Comparison of ENCODE assay signal across 8 cellular contexts in the genomic region with DNA sequence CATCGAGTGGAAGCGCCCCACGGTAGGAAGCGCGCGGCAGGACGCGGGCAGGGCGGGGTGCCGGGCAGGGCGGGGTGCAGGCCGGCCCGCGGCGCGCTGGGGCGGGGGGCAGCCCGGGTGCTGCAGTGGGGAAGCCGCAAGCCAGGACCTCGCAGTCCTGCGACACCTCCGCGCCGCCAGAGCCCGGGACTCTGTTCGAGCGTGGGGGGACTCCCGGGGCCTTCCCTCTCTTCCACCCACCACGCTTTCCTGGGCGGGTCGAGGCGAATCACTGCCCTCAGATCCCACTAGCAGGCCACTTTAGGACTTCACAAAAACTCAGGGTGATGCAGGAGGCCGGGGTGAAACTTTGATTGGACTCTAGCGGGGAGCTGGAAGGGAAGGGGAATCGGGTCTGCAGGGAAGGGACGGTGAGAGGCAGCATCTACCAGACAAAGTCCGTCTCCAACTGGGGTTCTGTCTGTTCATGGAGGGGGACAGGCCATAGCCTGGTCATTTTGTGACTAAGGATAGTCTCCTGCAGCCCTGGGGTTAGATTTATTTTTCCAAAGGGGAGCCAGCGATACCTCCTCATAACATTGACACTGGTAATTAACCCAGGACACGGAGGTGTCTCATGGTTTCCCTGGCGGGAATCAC. TPM values are rescaled to one million over a fixed set of nuclear protein-coding genes. Genes with fewer than 3 reads are reported as not detected.
DNase-seq lines count a peak whose midpoint lies in the region; ATAC-seq, FAIRE-seq and TF ChIP-seq lines count a peak whose summit lies in the region.

No MANE protein-coding gene starts in this region.

- H3F3A ChIP-seq in SK-N-SH (replicated peaks; ENCODE audit: insufficient read depth), result peaks cover 31% of the 10 kb centered on the region

- 31% methylated on average over 10 of the region's 40 CpGs for WGBS in SK-N-SH (ENCODE audit: low lambda C conversion rate)
- WGBS in body of pancreas, 2 donors, result 5 to 19% methylated on average over 7 to 40 of the region's 40 CpGs

- H3K27me3 ChIP-seq in SK-N-SH (ENCODE audit: insufficient read depth), result no peaks in the 10 kb centered on the region
- H3K27me3 ChIP-seq in body of pancreas, result no peaks in the 10 kb centered on the region
- no peaks in the 10 kb centered on the region for H3K27me3 ChIP-seq in keratinocyte (ENCODE audit: control insufficient read depth, extremely low read depth, insufficient read depth, low read length)

- H3K4me1 ChIP-seq in SK-N-SH (ENCODE audit: control insufficient read depth in 1 of 2, insufficient read depth in 2 of 2, low read depth in 1 of 2, low read length in 1 of 2), result peaks cover 37 to 57% of the 10 kb centered on the region in 2 experiments
- H3K4me1 ChIP-seq in body of pancreas, result peaks cover 37% of the 10 kb centered on the region
- peaks cover 56% of the 10 kb centered on the region for H3K4me1 ChIP-seq in keratinocyte (ENCODE audit: control insufficient read depth, extremely low read depth, insufficient read depth, low read length)

- H2AFZ ChIP-seq in SK-N-SH (ENCODE audit: low read depth) (peak overlapping the region; percentile 33; the same call in 1 of the 2 replicates), keratinocyte (ENCODE audit: control insufficient read depth, low read length) (no peak overlapping the region)

- H3K4me2 ChIP-seq in SK-N-SH (peak overlapping the region; percentile 92), keratinocyte (ENCODE audit: control insufficient read depth, extremely low read depth, insufficient read depth, low read depth, low read length) (peak overlapping the region; percentile 99)

- ATAC-seq in GM18873 (IDR thresholded peaks at IDR 0.05; ENCODE audit: low FRiP score, unreplicated experiment) (peak; percentile 14), HG02840 (IDR thresholded peaks at IDR 0.05; ENCODE audit: low FRiP score, unreplicated experiment) (peak; percentile 30), body of pancreas (peak; percentile 51)

- H3K9me2 ChIP-seq in SK-N-SH, result no peaks in the 10 kb centered on the region

- H3K9ac ChIP-seq in SK-N-SH (peak overlapping the region; percentile 96), keratinocyte (ENCODE audit: control insufficient read depth, extremely low read depth, insufficient read depth, low read length) (peak overlapping the region; percentile 89)

- DNase-seq in SK-N-SH (no peak), body of pancreas (peak in 1 of 4 donors; percentile 36), keratinocyte (ENCODE audit: low read depth, low spot score) (no peak), Ammon's horn (ENCODE audit: low spot score) (no peak), COLO829 (ENCODE audit: low spot score) (no peak)
- DNase-seq in stimulated activated CD4-positive, alpha-beta T cell treated with anti-CD3 and anti-CD28 coated beads, Interleukin-2, amount 100 ng/mL, for 48 hours, result peak; percentile 28 to 30

- H3K27ac ChIP-seq in SK-N-SH (ENCODE audit: low read depth in 2 of 2, low read length in 1 of 2) (peak overlapping the region; percentile 85 to 88), body of pancreas (peak overlapping the region; percentile 80 to 91 (median 88)), keratinocyte (ENCODE audit: control insufficient read depth, insufficient read depth, low read length) (peak overlapping the region; percentile 89)

- no peak for TF ChIP-seq RAD21 in SK-N-SH (IDR thresholded peaks at IDR 0.05; ENCODE audit: low read length)

- H4K20me1 ChIP-seq in SK-N-SH (ENCODE audit: insufficient read depth), result peaks cover 39% of the 10 kb centered on the region
- H4K20me1 ChIP-seq in keratinocyte (ENCODE audit: control insufficient read depth, extremely low read depth, insufficient read depth, low read length), result peaks cover 20% of the 10 kb centered on the region

- no peak for TF ChIP-seq POLR2A in body of pancreas (IDR thresholded peaks at IDR 0.05)

- H3K4me3 ChIP-seq in SK-N-SH (ENCODE audit: low read depth in 2 of 2, low read length in 1 of 2) (peak overlapping the region; percentile 72 to 83), body of pancreas (peak overlapping the region; percentile 22 to 56), keratinocyte (ENCODE audit: control insufficient read depth in 2 of 3, extremely low read depth in 1 of 3, insufficient read depth in 2 of 3, low read depth in 1 of 3, low read length in 3 of 3) (peak overlapping the region; percentile 83 to 88 (median 84))

- POLR2A ChIA-PET in SK-N-SH (lab: Yijun Ruan, JAX), result interaction anchor here (0.7 to 1.5 kb wide), 4 partner anchors 15 to 38 kb away, joined by 3 read pairs; no protein-coding TSS in a partner anchor

- H3K36me3 ChIP-seq in SK-N-SH (replicated peaks in 1 of 2; ENCODE audit: control insufficient read depth in 1 of 2, insufficient read depth in 2 of 2, low read length in 1 of 2) (peaks cover 6 to 8% of the 10 kb centered on the region in 2 experiments), body of pancreas (replicated peaks in 1 of 2; ENCODE audit: insufficient read depth in 1 of 2, low read depth in 2 of 2) (no peaks in the 10 kb centered on the region), keratinocyte (ENCODE audit: control insufficient read depth in 2 of 2, extremely low read depth in 1 of 2, insufficient read depth in 2 of 2, low read length in 2 of 2) (peaks cover 14 to 35% of the 10 kb centered on the region in 2 experiments)

- H3K9me3 ChIP-seq in SK-N-SH, result no peaks in the 10 kb centered on the region
- no peaks in the 10 kb centered on the region for H3K9me3 ChIP-seq in body of pancreas
- no peaks in the 10 kb centered on the region for H3K9me3 ChIP-seq in keratinocyte (ENCODE audit: control insufficient read depth, low read depth, low read length)

- CTCF ChIA-PET in SK-N-SH (lab: Yijun Ruan, JAX), result interaction anchor here (0.6 to 4.8 kb wide), 10 partner anchors 12 to 364 kb away, joined by 3 to 110 read pairs (median 4); no protein-coding TSS in a partner anchor

- no peaks in the 10 kb centered on the region for H3K9me1 ChIP-seq in keratinocyte (ENCODE audit: control insufficient read depth, extremely low read depth, insufficient read depth, low read length)

- TF ChIP-seq CTCF in SK-N-SH (IDR thresholded peaks at IDR 0.05) (no peak), body of pancreas (IDR thresholded peaks at IDR 0.05) (no peak), keratinocyte (optimal IDR thresholded peaks at IDR 0.05 in 1 of 3, IDR thresholded peaks at IDR 0.05 in 1 of 3, conservative IDR thresholded peaks at IDR 0.05 in 1 of 3; ENCODE audit: extremely low read depth in 1 of 3, insufficient read depth in 2 of 3, low read length in 3 of 3) (no peak)

- H3K79me2 ChIP-seq in SK-N-SH (ENCODE audit: insufficient read depth) (peaks cover 66% of the 10 kb centered on the region), keratinocyte (ENCODE audit: control insufficient read depth, insufficient read depth, low read length) (peaks cover 56% of the 10 kb centered on the region)

- no peak for TF ChIP-seq EP300 in SK-N-SH (IDR thresholded peaks at IDR 0.05; ENCODE audit: borderline replicate concordance in 1 of 2, low read depth in 1 of 2, low read length in 1 of 2)

- dilution Hi-C loops in keratinocyte (cut with MboI; ENCODE audit: extremely low pct_ligation_motif_present, low sequenced_read_pairs), result no loop called here

- intact Hi-C loops in body of pancreas (cut with DNase I), result no loop called here

- FAIRE-seq in keratinocyte (lab: Jason Lieb, UNC), result no peak

TF ChIP-seq in SK-N-SH, 30 proteins besides CTCF, POLR2A, EP300 and RAD21:
- TF ChIP-seq FOSL2 (IDR thresholded peaks at IDR 0.05; ENCODE audit: borderline replicate concordance, low read depth), result no peak
- 0 out of 2 replicates have a peak, but pooled peaks have one; percentile 5 for TF ChIP-seq MAX (IDR thresholded peaks at IDR 0.05; ENCODE audit: low read depth)

RNA-seq across cellular contexts. Expression of gene CAPN2, which starts 0.6 kb away (rescaled TPM):
- polyA plus RNA-seq in SK-N-SH (2012; rRNA removed), result 208 and 209 TPM in 2 replicates
- 177 and 181 TPM in 2 replicates for polyA plus RNA-seq in SK-N-SH (2012; cell fraction: cytosol; rRNA removed)
- 432 and 454 TPM in 2 replicates for polyA plus RNA-seq in SK-N-SH (2012; cell fraction: nucleus; rRNA removed)
- 10 to 100 TPM; 85.7 to 90.0 TPM for total RNA-seq in body of pancreas
- polyA plus RNA-seq in keratinocyte, result 278 to 366 TPM (median 350 TPM) in 3 replicates
- 134 TPM for polyA plus RNA-seq in keratinocyte (2011; ENCODE audit: low read depth)
- polyA plus RNA-seq in keratinocyte (2011; cell fraction: cytosol; rRNA removed), result 291 and 382 TPM in 2 replicates
- polyA plus RNA-seq in keratinocyte (2011; cell fraction: nucleus; rRNA removed), result 489 and 510 TPM in 2 replicates
- polyA plus RNA-seq in keratinocyte (2012; ENCODE audit: low replicate concordance), result 174 and 413 TPM in 2 replicates
- polyA minus RNA-seq in keratinocyte, result 279 to 391 TPM (median 316 TPM) in 3 replicates
- 330 TPM for polyA minus RNA-seq in keratinocyte (2011; cell fraction: cytosol; rRNA and poly(A)+ RNA removed)
- 168 and 240 TPM in 2 replicates for polyA minus RNA-seq in keratinocyte (2011; cell fraction: nucleus; rRNA and poly(A)+ RNA removed)

RNA-seq across cellular contexts. Expression of gene CAPN8, which starts 47.5 kb away (rescaled TPM):
- not detected in 2 replicates for polyA plus RNA-seq in SK-N-SH (2012; rRNA removed)
- polyA plus RNA-seq in SK-N-SH (2012; cell fraction: cytosol; rRNA removed), result not detected in 2 replicates
- 0.04 and 0.11 TPM in 2 replicates for polyA plus RNA-seq in SK-N-SH (2012; cell fraction: nucleus; rRNA removed)
- total RNA-seq in body of pancreas, result 10 to 100 TPM in 1 of 2 donors, not detected in 1; 43.1 TPM
- 2.5 to 4.7 TPM (median 3.0 TPM) in 3 replicates for polyA plus RNA-seq in keratinocyte
- 0.49 TPM for polyA plus RNA-seq in keratinocyte (2011; ENCODE audit: low read depth)
- 0.58 and 0.79 TPM in 2 replicates for polyA plus RNA-seq in keratinocyte (2011; cell fraction: cytosol; rRNA removed)
- polyA plus RNA-seq in keratinocyte (2011; cell fraction: nucleus; rRNA removed), result 18.0 and 22.5 TPM in 2 replicates
- polyA plus RNA-seq in keratinocyte (2012; ENCODE audit: low replicate concordance), result 1.2 and 2.8 TPM in 2 replicates
- 1.7 to 3.0 TPM (median 2.1 TPM) in 3 replicates for polyA minus RNA-seq in keratinocyte
- not detected for polyA minus RNA-seq in keratinocyte (2011; cell fraction: cytosol; rRNA and poly(A)+ RNA removed)
- polyA minus RNA-seq in keratinocyte (2011; cell fraction: nucleus; rRNA and poly(A)+ RNA removed), result 3.2 and 4.1 TPM in 2 replicates

Comparison
In these comparisons a context has a peak if more than half of its experiments do, and no peak if none do; other contexts are left out.
1. DNase-seq: peak in stimulated activated CD4-positive, alpha-beta T cell treated with anti-CD3 and anti-CD28 coated beads, Interleukin-2, amount 100 ng/mL, for 48 hours (2 of 2); none in SK-N-SH (single experiment), keratinocyte (single experiment), Ammon's horn (single experiment) and COLO829 (single experiment).
2. Peak in every context shown above with its lines, with median percentiles within 50 percentile points of each other: ATAC-seq, H3K27ac ChIP-seq and H3K4me3 ChIP-seq.